In the genomic region with DNA sequence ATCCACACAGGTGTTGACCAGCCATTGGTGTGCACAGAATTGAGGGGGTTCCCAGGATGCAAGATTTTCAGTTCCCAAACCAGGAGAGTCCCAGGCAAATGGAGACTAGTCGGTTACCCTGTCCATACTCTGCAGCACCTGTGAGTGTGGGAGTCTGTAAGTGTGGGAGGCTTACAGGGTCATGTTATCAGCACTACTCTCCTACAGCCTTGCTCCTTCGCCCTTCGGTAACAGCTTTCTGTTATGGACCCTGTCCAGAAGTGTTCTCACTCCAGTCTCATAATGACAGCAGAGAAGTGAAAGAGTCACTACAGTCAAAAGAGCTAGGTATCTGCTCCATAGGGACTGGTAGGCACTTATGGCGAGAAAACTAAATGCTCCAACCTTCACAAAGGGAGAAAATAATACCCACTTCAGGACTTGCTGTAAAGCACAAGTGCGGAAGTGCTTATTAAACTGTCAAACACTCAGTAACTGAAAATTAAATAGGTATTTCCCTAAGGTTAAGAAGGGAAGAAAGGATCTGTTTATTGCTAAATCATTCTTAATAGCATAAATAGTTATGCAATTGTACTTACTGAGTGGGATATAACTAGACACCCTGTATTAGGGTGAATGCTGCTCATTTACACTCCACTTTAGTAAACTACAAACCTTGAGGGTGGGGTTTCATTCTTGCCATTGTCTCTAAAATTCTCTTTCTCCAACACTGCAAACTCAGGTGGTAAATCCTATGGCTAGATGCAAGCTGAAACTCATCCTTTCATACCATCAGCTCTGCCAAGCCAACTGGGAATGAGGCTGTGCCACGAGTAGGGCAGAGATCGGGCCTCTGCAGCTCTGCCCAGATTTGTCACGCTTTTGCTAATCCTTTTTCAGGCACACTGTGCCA, we compare ENCODE assay signal across 1 cellular context.
TF ChIP-seq lines count a peak whose summit lies in the region.

No MANE protein-coding gene starts in this region.

TF ChIP-seq in WTC11, 78 proteins besides CTCF, POLR2A, EP300 and RAD21:
- TF ChIP-seq ZNF532 (CRISPR knock-in tag; IDR thresholded peaks at IDR 0.05; ENCODE audit: borderline replicate concordance), result no peak
- TF ChIP-seq, protein P1, sequence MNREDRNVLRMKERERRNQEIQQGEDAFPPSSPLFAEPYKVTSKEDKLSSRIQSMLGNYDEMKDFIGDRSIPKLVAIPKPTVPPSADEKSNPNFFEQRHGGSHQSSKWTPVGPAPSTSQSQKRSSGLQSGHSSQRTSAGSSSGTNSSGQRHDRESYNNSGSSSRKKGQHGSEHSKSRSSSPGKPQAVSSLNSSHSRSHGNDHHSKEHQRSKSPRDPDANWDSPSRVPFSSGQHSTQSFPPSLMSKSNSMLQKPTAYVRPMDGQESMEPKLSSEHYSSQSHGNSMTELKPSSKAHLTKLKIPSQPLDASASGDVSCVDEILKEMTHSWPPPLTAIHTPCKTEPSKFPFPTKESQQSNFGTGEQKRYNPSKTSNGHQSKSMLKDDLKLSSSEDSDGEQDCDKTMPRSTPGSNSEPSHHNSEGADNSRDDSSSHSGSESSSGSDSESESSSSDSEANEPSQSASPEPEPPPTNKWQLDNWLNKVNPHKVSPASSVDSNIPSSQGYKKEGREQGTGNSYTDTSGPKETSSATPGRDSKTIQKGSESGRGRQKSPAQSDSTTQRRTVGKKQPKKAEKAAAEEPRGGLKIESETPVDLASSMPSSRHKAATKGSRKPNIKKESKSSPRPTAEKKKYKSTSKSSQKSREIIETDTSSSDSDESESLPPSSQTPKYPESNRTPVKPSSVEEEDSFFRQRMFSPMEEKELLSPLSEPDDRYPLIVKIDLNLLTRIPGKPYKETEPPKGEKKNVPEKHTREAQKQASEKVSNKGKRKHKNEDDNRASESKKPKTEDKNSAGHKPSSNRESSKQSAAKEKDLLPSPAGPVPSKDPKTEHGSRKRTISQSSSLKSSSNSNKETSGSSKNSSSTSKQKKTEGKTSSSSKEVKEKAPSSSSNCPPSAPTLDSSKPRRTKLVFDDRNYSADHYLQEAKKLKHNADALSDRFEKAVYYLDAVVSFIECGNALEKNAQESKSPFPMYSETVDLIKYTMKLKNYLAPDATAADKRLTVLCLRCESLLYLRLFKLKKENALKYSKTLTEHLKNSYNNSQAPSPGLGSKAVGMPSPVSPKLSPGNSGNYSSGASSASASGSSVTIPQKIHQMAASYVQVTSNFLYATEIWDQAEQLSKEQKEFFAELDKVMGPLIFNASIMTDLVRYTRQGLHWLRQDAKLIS (CRISPR knock-in tag; IDR thresholded peaks at IDR 0.05; ENCODE audit: borderline replicate concordance), result no peak
- TF ChIP-seq FOXJ3 (CRISPR knock-in tag; IDR thresholded peaks at IDR 0.05; ENCODE audit: borderline replicate concordance), result no peak
- TF ChIP-seq MXD4 (CRISPR knock-in tag; IDR thresholded peaks at IDR 0.05; ENCODE audit: borderline replicate concordance), result no peak
- TF ChIP-seq E2F1 (CRISPR knock-in tag; IDR thresholded peaks at IDR 0.05), result no peak
- no peak for TF ChIP-seq IRF2 (CRISPR knock-in tag; IDR thresholded peaks at IDR 0.05; ENCODE audit: borderline replicate concordance, low read depth)
- TF ChIP-seq ELF4 (CRISPR knock-in tag; IDR thresholded peaks at IDR 0.05; ENCODE audit: low read depth), result no peak
- TF ChIP-seq ZNF281 (CRISPR knock-in tag; IDR thresholded peaks at IDR 0.05), result no peak
- TF ChIP-seq NR1H2 (CRISPR knock-in tag; IDR thresholded peaks at IDR 0.05), result no peak
- TF ChIP-seq ESRRA (CRISPR knock-in tag; IDR thresholded peaks at IDR 0.05; ENCODE audit: borderline replicate concordance), result no peak
- no peak for TF ChIP-seq TEAD4 (CRISPR knock-in tag; IDR thresholded peaks at IDR 0.05)
- TF ChIP-seq MYBL2 (CRISPR knock-in tag; IDR thresholded peaks at IDR 0.05), result no peak
- no peak for TF ChIP-seq NR3C1 (CRISPR knock-in tag; conservative IDR thresholded peaks at IDR 0.05; ENCODE audit: low read depth)
- TF ChIP-seq SP1 (CRISPR knock-in tag; conservative IDR thresholded peaks at IDR 0.05), result no peak
- TF ChIP-seq ETV6 (CRISPR knock-in tag; IDR thresholded peaks at IDR 0.05), result no peak
- TF ChIP-seq SMAD4 (CRISPR knock-in tag; IDR thresholded peaks at IDR 0.05), result no peak
- TF ChIP-seq, protein P2, sequence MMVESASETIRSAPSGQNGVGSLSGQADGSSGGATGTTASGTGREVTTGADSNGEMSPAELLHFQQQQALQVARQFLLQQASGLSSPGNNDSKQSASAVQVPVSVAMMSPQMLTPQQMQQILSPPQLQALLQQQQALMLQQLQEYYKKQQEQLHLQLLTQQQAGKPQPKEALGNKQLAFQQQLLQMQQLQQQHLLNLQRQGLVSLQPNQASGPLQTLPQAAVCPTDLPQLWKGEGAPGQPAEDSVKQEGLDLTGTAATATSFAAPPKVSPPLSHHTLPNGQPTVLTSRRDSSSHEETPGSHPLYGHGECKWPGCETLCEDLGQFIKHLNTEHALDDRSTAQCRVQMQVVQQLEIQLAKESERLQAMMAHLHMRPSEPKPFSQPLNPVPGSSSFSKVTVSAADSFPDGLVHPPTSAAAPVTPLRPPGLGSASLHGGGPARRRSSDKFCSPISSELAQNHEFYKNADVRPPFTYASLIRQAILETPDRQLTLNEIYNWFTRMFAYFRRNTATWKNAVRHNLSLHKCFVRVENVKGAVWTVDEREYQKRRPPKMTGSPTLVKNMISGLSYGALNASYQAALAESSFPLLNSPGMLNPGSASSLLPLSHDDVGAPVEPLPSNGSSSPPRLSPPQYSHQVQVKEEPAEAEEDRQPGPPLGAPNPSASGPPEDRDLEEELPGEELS (CRISPR knock-in tag; IDR thresholded peaks at IDR 0.05), result no peak
